Comparison of ENCODE assay signal across 8 cellular contexts in genomic region chr16:75622762-75623605, GRCh38. TPM values are rescaled to one million over a fixed set of nuclear protein-coding genes. Genes with fewer than 3 reads are reported as not detected.
A peak's percentile ranks its signal among the peaks of the same experiment; 100 is the strongest.
DNase-seq lines count a peak whose midpoint lies in the region; ATAC-seq and TF ChIP-seq lines count a peak whose summit lies in the region.

Gene ADAT1, minus strand, starts transcription at chr16:75623281. Its CDS starts 2,482 bp downstream, at chr16:75620799.

- H3K4me3 Mint-ChIP-seq in activated naive CD4-positive, alpha-beta T cell treated with anti-CD3 and anti-CD28 coated beads, Interleukin-2, amount 50 U/mL, for 24 hours = peak within 1 kb of the TSS; percentile 98

- H3K36me3 ChIP-seq in GM06990 (ENCODE audit: control insufficient read depth, insufficient read depth, low read length) = peaks cover 17% of the 10 kb centered on the region

- no peaks in the 10 kb centered on the region for H3K27me3 Mint-ChIP-seq in activated naive CD4-positive, alpha-beta T cell treated with anti-CD3 and anti-CD28 coated beads, Interleukin-2, amount 50 U/mL, for 24 hours

- peaks cover 22% of the 10 kb centered on the region for H3K36me3 Mint-ChIP-seq in activated naive CD4-positive, alpha-beta T cell treated with anti-CD3 and anti-CD28 coated beads, Interleukin-2, amount 50 U/mL, for 24 hours

- H3K27me3 ChIP-seq in GM06990 (replicated peaks; ENCODE audit: control insufficient read depth, insufficient read depth, low read length) = no peaks in the 10 kb centered on the region

- peak within 1 kb of the TSS; percentile 81 for H3K4me3 ChIP-seq in GM06990 (replicated peaks; ENCODE audit: low read depth, low read length)

- H3K4me1 Mint-ChIP-seq in activated naive CD4-positive, alpha-beta T cell treated with anti-CD3 and anti-CD28 coated beads, Interleukin-2, amount 50 U/mL, for 24 hours = peaks cover 48% of the 10 kb centered on the region

- peak within 1 kb of the TSS; percentile 99 for H3K27ac Mint-ChIP-seq in activated naive CD4-positive, alpha-beta T cell treated with anti-CD3 and anti-CD28 coated beads, Interleukin-2, amount 50 U/mL, for 24 hours

- H3K27ac ChIP-seq in temporal lobe (ENCODE audit: low read depth, low read length) = peak within 1 kb of the TSS; percentile 59

- H3K9me3 Mint-ChIP-seq in activated naive CD4-positive, alpha-beta T cell treated with anti-CD3 and anti-CD28 coated beads, Interleukin-2, amount 50 U/mL, for 24 hours = no peaks in the 10 kb centered on the region

- no peak for TF ChIP-seq CTCF in GM06990 (IDR thresholded peaks at IDR 0.05; ENCODE audit: insufficient read depth, low read length, poor library complexity, severe bottlenecking)

- DNase-seq in GM06990 (ENCODE audit: extremely low read depth, insufficient read length) = peak; percentile 97
- peak; percentile 98 for DNase-seq in NCI-H1092 (lab: John Stamatoyannopoulos, UW)
- DNase-seq in globus pallidus (ENCODE audit: low spot score) = peak; percentile 96
- DNase-seq in occipital lobe (lab: John Stamatoyannopoulos, UW) = peak; percentile 94

- peak; percentile 92 for ATAC-seq in HG02588 (IDR thresholded peaks at IDR 0.05; ENCODE audit: unreplicated experiment)
- peak; percentile 94 for ATAC-seq in SK-N-SH treated with all-trans-retinoic acid at 6 μM for 48 hours

TF ChIP-seq in SK-N-SH treated with all-trans-retinoic acid at 6 μM for 48 hours, 23 proteins besides CTCF, POLR2A, EP300 and RAD21:
- TF ChIP-seq RARB (CRISPR knock-in tag; IDR thresholded peaks at IDR 0.05) = no peak
TF ChIP-seq in SK-N-SH treated with all-trans-retinoic acid at 6 μM for 48 hours: peak in this region for 0.

RNA-seq across cellular contexts. Expression of gene ADAT1, which starts in this region (rescaled TPM):
- total RNA-seq in occipital lobe (55.2 TPM), temporal lobe (40.3 TPM)

Comparison
In these comparisons a context has a peak if more than half of its experiments do, and no peak if none do; other contexts are left out.
1. Peak in every context shown above with its lines: DNase-seq, ATAC-seq, H3K4me3 ChIP-seq and H3K27ac ChIP-seq.